1 cellular context compared by ENCODE assay signal in genomic region chr18:59996370-59996966, GRCh38.
TF ChIP-seq lines count a peak whose summit lies in the region.

No MANE protein-coding gene starts in this region.

TF ChIP-seq in HepG2, 621 proteins besides CTCF, POLR2A, EP300 and RAD21 (continued from another document):
- TF ChIP-seq PRDM10 (CRISPR knock-in tag; IDR thresholded peaks at IDR 0.05; ENCODE audit: low read depth) (no peak), TOPORS (CRISPR knock-in tag; IDR thresholded peaks at IDR 0.05) (no peak)
